8 cellular contexts compared by ENCODE assay signal in the genomic region with DNA sequence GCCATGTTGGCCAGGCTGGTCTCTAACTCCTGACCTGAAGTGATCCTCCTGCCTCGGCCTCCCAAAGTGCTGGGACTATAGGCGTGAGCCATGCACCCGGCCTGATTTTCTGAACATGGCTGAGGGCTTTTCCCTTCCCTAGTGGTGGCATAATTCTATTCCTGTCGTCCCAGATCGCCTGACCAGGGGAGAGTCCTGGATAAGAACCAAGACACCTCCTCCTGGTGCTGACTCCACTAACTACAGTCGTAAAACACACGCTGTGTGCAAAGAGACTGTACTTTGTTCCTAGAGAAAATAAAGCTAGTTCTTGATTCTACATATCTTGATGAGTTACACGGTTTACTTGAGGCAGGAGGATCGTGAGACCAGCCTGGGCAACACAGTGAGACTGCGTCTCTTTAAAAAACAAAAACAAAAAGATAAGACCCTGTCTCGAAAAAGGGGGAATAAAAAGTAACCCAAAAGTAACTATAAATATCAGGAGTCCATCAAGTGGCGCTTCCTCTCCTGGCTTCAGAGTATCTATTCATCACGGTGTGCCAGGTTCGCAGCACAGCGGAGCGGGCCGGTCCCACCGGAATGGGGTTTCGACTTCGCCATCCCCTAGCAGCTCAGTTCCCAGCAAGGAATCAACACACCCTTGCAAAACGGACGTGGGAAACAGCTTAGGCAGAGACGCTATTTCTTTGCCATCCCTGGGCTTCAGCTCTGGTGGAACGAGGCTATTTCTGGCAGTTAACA. TPM values are rescaled to one million over a fixed set of nuclear protein-coding genes. Genes with fewer than 3 reads are reported as not detected.
DNase-seq lines count a peak whose midpoint lies in the region; ATAC-seq and FAIRE-seq lines count a peak whose summit lies in the region.

No MANE protein-coding gene starts in this region.

- intact Hi-C loops in activated CD4-positive, alpha-beta memory T cell treated with anti-CD3 and anti-CD28 coated beads for 36 hours (cut with micrococcal nuclease) = loop anchor here (2.0 kb wide), 1 partner anchor 14 kb away; no protein-coding TSS in a partner anchor

- peaks cover 2% of the 10 kb centered on the region for H3K9me3 Mint-ChIP-seq in activated CD4-positive, alpha-beta memory T cell treated with anti-CD3 and anti-CD28 coated beads for 36 hours

- no peak for FAIRE-seq in frontal cortex (lab: Jason Lieb, UNC)

- H3K4me1 Mint-ChIP-seq in activated CD4-positive, alpha-beta memory T cell treated with anti-CD3 and anti-CD28 coated beads for 36 hours (ENCODE audit: low read depth) = peaks cover 37% of the 10 kb centered on the region

- H3K36me3 Mint-ChIP-seq in activated CD4-positive, alpha-beta memory T cell treated with anti-CD3 and anti-CD28 coated beads for 36 hours = peaks cover 41% of the 10 kb centered on the region

- peak overlapping the region; percentile 92 for H3K27ac Mint-ChIP-seq in activated CD4-positive, alpha-beta memory T cell treated with anti-CD3 and anti-CD28 coated beads for 36 hours

- CTCF ChIA-PET in activated CD4-positive, alpha-beta memory T cell treated with anti-CD3 and anti-CD28 coated beads for 36 hours (lab: Charles Lee) = interaction anchor here (0.6 to 2.3 kb wide), 8 partner anchors 16 to 207 kb away, joined by 3 to 34 read pairs (median 3); a partner anchor contains a TSS

- no peak for ATAC-seq in HG03378 (IDR thresholded peaks at IDR 0.05; ENCODE audit: unreplicated experiment)

- POLR2A ChIA-PET in activated CD4-positive, alpha-beta memory T cell treated with anti-CD3 and anti-CD28 coated beads for 36 hours (lab: Charles Lee) = interaction anchor here (0.7 to 2.8 kb wide), 11 partner anchors 9 to 109 kb away, joined by 3 to 35 read pairs (median 3); a partner anchor contains a TSS

- H3K4me3 Mint-ChIP-seq in activated CD4-positive, alpha-beta memory T cell treated with anti-CD3 and anti-CD28 coated beads for 36 hours = peak overlapping the region; percentile 94

- H3K27me3 Mint-ChIP-seq in activated CD4-positive, alpha-beta memory T cell treated with anti-CD3 and anti-CD28 coated beads for 36 hours = no peaks in the 10 kb centered on the region

- DNase-seq in COLO829 (ENCODE audit: low spot score) = peak; percentile 54
- DNase-seq in HT-29 (ENCODE audit: low spot score) = peak; percentile 76
- DNase-seq in activated CD4-positive, alpha-beta memory T cell treated with anti-CD3 and anti-CD28 coated beads for 36 hours = peak; percentile 30
- DNase-seq in foreskin melanocyte = peak; percentile 49
- peak; percentile 49 for DNase-seq in retina
- DNase-seq in NCI-H524 treated with DMSO at 0.1 percent for 48 hours (lab: John Stamatoyannopoulos, UW) = no peak
- DNase-seq in frontal cortex (ENCODE audit: low spot score in 2 of 2) = no peak

RNA-seq across cellular contexts. Expression of a gene that starts 1.0 kb away (rescaled TPM):
- total RNA-seq in HT-29 (2014; rRNA removed; shearing (Covaris generic)) = 163 and 188 TPM in 2 replicates
- total RNA-seq in activated CD4-positive, alpha-beta memory T cell treated with anti-CD3 and anti-CD28 coated beads for 36 hours = 100 to 1,000 TPM; 302 to 305 TPM
- 22.8 TPM for total RNA-seq in frontal cortex

RNA-seq across cellular contexts. Expression of a gene that starts 1.2 kb away (rescaled TPM):
- total RNA-seq in HT-29 (2014; rRNA removed; shearing (Covaris generic)) = 84.2 and 87.7 TPM in 2 replicates
- 10 to 100 TPM; 14.6 to 15.5 TPM for total RNA-seq in activated CD4-positive, alpha-beta memory T cell treated with anti-CD3 and anti-CD28 coated beads for 36 hours
- total RNA-seq in frontal cortex = 24.1 TPM

RNA-seq across cellular contexts. Expression of a gene that starts 15.7 kb away (rescaled TPM):
- 4.1 and 6.0 TPM in 2 replicates for total RNA-seq in HT-29 (2014; rRNA removed; shearing (Covaris generic))
- 1 to 10 TPM; 3.8 to 4.2 TPM for total RNA-seq in activated CD4-positive, alpha-beta memory T cell treated with anti-CD3 and anti-CD28 coated beads for 36 hours
- total RNA-seq in frontal cortex = not detected

RNA-seq across cellular contexts. Expression of a gene that starts 16.9 kb away (rescaled TPM):
- not detected in 2 replicates for total RNA-seq in HT-29 (2014; rRNA removed; shearing (Covaris generic))
- 1,000 to 10,000 TPM; 1,003 to 1,005 TPM for total RNA-seq in activated CD4-positive, alpha-beta memory T cell treated with anti-CD3 and anti-CD28 coated beads for 36 hours
- total RNA-seq in frontal cortex = not detected

RNA-seq across cellular contexts. Expression of a gene that starts 24.4 kb away (rescaled TPM):
- 0.42 TPM in 1 of 2 replicates, not detected in the other for total RNA-seq in HT-29 (2014; rRNA removed; shearing (Covaris generic))
- 100 to 1,000 TPM; 375 to 387 TPM for total RNA-seq in activated CD4-positive, alpha-beta memory T cell treated with anti-CD3 and anti-CD28 coated beads for 36 hours
- total RNA-seq in frontal cortex = not detected

Comparison
In these comparisons a context has a peak if more than half of its experiments do, and no peak if none do; other contexts are left out.
1. DNase-seq: peak in COLO829 (single experiment), HT-29 (single experiment), activated CD4-positive, alpha-beta memory T cell treated with anti-CD3 and anti-CD28 coated beads for 36 hours (single experiment), foreskin melanocyte (single experiment) and retina (single experiment); none in NCI-H524 treated with DMSO at 0.1 percent for 48 hours (single experiment) and frontal cortex (0 of 2).